8 cellular contexts compared by ENCODE assay signal in the genomic region with DNA sequence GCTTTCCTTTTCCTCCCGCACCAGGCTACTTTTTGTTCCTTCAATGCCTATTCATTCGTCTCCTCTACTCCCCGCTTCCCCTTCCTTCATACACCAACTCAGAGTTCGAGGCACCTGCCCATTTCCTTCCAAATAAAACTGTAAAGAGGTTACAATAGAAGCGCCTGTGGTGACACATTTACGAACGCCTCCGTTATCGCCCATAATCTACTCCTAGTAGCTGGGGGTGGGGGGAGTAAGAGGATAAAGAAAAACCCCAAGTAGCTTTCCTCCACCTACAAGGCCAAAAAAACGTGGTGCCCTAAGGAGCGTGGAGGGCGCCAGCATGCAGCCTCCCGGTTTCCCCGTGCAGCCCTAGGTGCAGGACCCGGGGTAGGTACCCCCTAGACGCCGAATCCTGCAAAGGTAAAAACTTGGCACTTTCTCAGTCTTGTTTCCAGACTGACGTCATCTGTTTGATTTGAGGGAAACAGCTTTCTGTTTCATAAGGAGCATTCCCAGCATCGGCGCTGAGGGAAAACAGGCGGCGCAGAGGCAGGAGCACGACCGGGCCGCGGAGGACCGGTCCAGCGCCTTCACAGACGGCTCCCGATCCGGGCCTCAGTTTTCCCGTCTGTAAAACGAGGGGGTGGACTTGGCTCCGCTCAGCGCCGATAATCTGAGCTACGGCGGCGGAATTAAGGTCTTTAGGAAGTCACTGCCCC.
A peak's percentile ranks its signal among the peaks of the same experiment; 100 is the strongest.
DNase-seq lines count a peak whose midpoint lies in the region; ATAC-seq and TF ChIP-seq lines count a peak whose summit lies in the region.

No MANE protein-coding gene starts in this region.

- peak overlapping the region; percentile 74 for H3K27ac ChIP-seq in subcutaneous abdominal adipose tissue (ENCODE audit: low read depth, low read length)

- H3K9ac ChIP-seq in mucosa of stomach (ENCODE audit: low read length) (peak overlapping the region; percentile 98), subcutaneous abdominal adipose tissue (ENCODE audit: low read length in 5 of 5) (peak overlapping the region; percentile 59 to 98 (median 93))

- H3K27me3 ChIP-seq in mucosa of stomach (ENCODE audit: control insufficient read depth, insufficient read depth, low read length) (no peaks in the 10 kb centered on the region), subcutaneous abdominal adipose tissue (ENCODE audit: control insufficient read depth in 5 of 5, insufficient read depth in 4 of 5, low read length in 5 of 5) (no peaks in the 10 kb centered on the region)

- H3K36me3 ChIP-seq in mucosa of stomach (ENCODE audit: control insufficient read depth, insufficient read depth, low read length) (no peaks in the 10 kb centered on the region), subcutaneous abdominal adipose tissue (ENCODE audit: control insufficient read depth in 5 of 5, insufficient read depth in 5 of 5, low read length in 5 of 5) (peaks cover 0 to 9% (median 4%) of the 10 kb centered on the region in 5 donors)

- no peak for ATAC-seq in HG03108 (IDR thresholded peaks at IDR 0.05; ENCODE audit: unreplicated experiment)

- no peaks in the 10 kb centered on the region for H3K9me3 ChIP-seq in mucosa of stomach (ENCODE audit: control insufficient read depth, low read length)
- H3K9me3 ChIP-seq in subcutaneous abdominal adipose tissue (ENCODE audit: control insufficient read depth in 5 of 5, low read length in 5 of 5): no peaks in the 10 kb centered on the region

- H3K4me3 ChIP-seq in GM12865 (ENCODE audit: low read depth, low read length) (peak overlapping the region; percentile 93), epithelial cell of esophagus (ENCODE audit: low read length) (peak overlapping the region; percentile 92), mucosa of stomach (ENCODE audit: low read length) (peak overlapping the region; percentile 93), subcutaneous abdominal adipose tissue (ENCODE audit: low read depth in 1 of 5, low read length in 5 of 5) (peak overlapping the region; percentile 76 to 91 (median 87))

- TF ChIP-seq CTCF in GM12865 (IDR thresholded peaks at IDR 0.05; ENCODE audit: insufficient read depth, low read depth, low read length, missing control alignments) (no peak), epithelial cell of esophagus (IDR thresholded peaks at IDR 0.05; ENCODE audit: insufficient read depth, low read depth, low read length, missing control alignments) (no peak)

- DNase-seq in GM12865 (ENCODE audit: low read depth) (peak; percentile 42), NCI-H1105 treated with DMSO at 0.1 percent for 48 hours (lab: John Stamatoyannopoulos, UW) (peak; percentile 26), epithelial cell of esophagus (ENCODE audit: low read depth) (peak; percentile 69), NCI-H128 (lab: John Stamatoyannopoulos, UW; ENCODE audit: unreplicated experiment) (no peak)
- peak; percentile 82 for DNase-seq in activated CD8-positive, alpha-beta memory T cell treated with anti-CD3 and anti-CD28 coated beads for 24 hours

- peaks cover 21% of the 10 kb centered on the region for H3K4me1 ChIP-seq in mucosa of stomach (ENCODE audit: control insufficient read depth, insufficient read depth, low read length)
- H3K4me1 ChIP-seq in subcutaneous abdominal adipose tissue (ENCODE audit: control insufficient read depth in 5 of 5, insufficient read depth in 5 of 5, low read length in 5 of 5): peaks cover 2 to 58% (median 49%) of the 10 kb centered on the region in 5 donors
